ENCODE assay signal across 16 cellular contexts in the genomic region with DNA sequence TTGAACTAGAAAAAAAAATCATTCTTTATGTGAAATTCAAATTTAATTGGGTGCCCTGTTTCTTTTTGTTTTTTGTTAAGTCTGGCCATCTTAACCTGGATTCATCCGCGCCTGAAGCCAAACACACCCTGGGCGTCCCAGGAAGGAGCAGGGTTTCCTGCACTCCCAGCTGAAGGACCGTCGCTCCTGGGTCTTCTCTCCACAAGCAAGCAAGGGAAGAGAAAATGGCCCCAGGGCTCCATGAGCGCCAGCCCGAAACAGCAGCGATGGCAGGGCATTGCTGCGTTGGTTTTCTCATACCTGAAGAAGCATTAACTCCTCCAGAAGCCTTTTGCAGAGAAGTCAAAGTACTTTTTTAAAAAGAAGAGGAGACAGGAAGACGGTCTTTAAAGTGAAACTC.
DNase-seq lines count a peak whose midpoint lies in the region; TF ChIP-seq lines count a peak whose summit lies in the region.
"Had no signal": no experiment of that assay in that cellular context is flagged by ENCODE, and none has a peak within 500 bp of the region (broad histone marks: within the 10 kb centered on the region; RNA-seq: fewer than 3 reads in every experiment).

No MANE protein-coding gene starts in this region.

- TF ChIP-seq CTCF in right atrium auricular region (IDR thresholded peaks at IDR 0.05) (no peak), left ventricle myocardium inferior (IDR thresholded peaks at IDR 0.05; ENCODE audit: borderline replicate concordance) (no peak), brain microvascular endothelial cell (IDR thresholded peaks at IDR 0.05; ENCODE audit: low read depth, low read length, missing control alignments) (no peak)

- H3K36me3 ChIP-seq in right atrium auricular region: no peaks in the 10 kb centered on the region
- H3K36me3 ChIP-seq in left ventricle myocardium inferior: no peaks in the 10 kb centered on the region
- no peaks in the 10 kb centered on the region for H3K36me3 ChIP-seq in brain microvascular endothelial cell (replicated peaks)
- H3K36me3 ChIP-seq: BLaER1 had no signal

- in situ Hi-C loops in brain microvascular endothelial cell (cut with HindIII; ENCODE audit: low pct_ligation_motif_present, low sequenced_read_pairs): no loop called here

- H3K27ac ChIP-seq in right atrium auricular region (no peak overlapping the region), left ventricle myocardium inferior (replicated peaks) (no peak overlapping the region), brain microvascular endothelial cell (no peak overlapping the region)
- H3K27ac ChIP-seq: 22Rv1, BLaER1, GM23248 had no signal

- H3K4me3 ChIP-seq in right atrium auricular region: no peak overlapping the region
- H3K4me3 ChIP-seq in left ventricle myocardium inferior: no peak overlapping the region
- H3K4me3 ChIP-seq in brain microvascular endothelial cell (ENCODE audit: low read depth, low read length): no peak overlapping the region
- H3K4me3 ChIP-seq: BLaER1, GM12878, GM23248 had no signal

- DNase-seq in NCI-H345 (lab: John Stamatoyannopoulos, UW) (peak; percentile 27), NCI-H345 treated with DMSO at 0.1 percent for 48 hours (lab: John Stamatoyannopoulos, UW; ENCODE audit: unreplicated experiment) (no peak), right atrium auricular region (ENCODE audit: low spot score) (peak; percentile 7), left ventricle myocardium inferior (no peak), mesenteric fat pad (ENCODE audit: low spot score) (peak; percentile 39), brain microvascular endothelial cell (no peak), NCI-H1694 treated with DMSO at 0.1 percent for 48 hours (lab: John Stamatoyannopoulos, UW) (no peak)
- no peak for DNase-seq in activated naive CD4-positive, alpha-beta T cell (lab: John Stamatoyannopoulos, UW)
- DNase-seq: AML-193; Calu3; CD4-positive, CD25-positive, alpha-beta regulatory T cell; DMS 273 treated with DMSO at 0.1 percent for 48 hours; GM23248 had no signal

- H3K4me1 ChIP-seq in right atrium auricular region (no peaks in the 10 kb centered on the region), left ventricle myocardium inferior (no peaks in the 10 kb centered on the region)

- peaks cover 0 to 11% of the 10 kb centered on the region in 2 donors for H3K9me3 ChIP-seq in right atrium auricular region
- peaks cover 15% of the 10 kb centered on the region for H3K9me3 ChIP-seq in left ventricle myocardium inferior (replicated peaks)

- H3K27me3 ChIP-seq in right atrium auricular region: no peaks in the 10 kb centered on the region
- H3K27me3 ChIP-seq in left ventricle myocardium inferior (ENCODE audit: low read depth): peaks cover 7% of the 10 kb centered on the region
- no peaks in the 10 kb centered on the region for H3K27me3 ChIP-seq in brain microvascular endothelial cell (replicated peaks)

- intact Hi-C loops in left ventricle myocardium inferior (cut with micrococcal nuclease): no loop called here

Comparison
In these comparisons a context has a peak if more than half of its experiments do, and no peak if none do; other contexts are left out.
1. DNase-seq: peak in NCI-H345 (single experiment), right atrium auricular region (single experiment) and mesenteric fat pad (single experiment); none in NCI-H345 treated with DMSO at 0.1 percent for 48 hours (single experiment), left ventricle myocardium inferior (single experiment), brain microvascular endothelial cell (single experiment), activated naive CD4-positive, alpha-beta T cell (0 of 4) and NCI-H1694 treated with DMSO at 0.1 percent for 48 hours (single experiment).